Comparison of ENCODE assay signal across 16 cellular contexts in the genomic region with DNA sequence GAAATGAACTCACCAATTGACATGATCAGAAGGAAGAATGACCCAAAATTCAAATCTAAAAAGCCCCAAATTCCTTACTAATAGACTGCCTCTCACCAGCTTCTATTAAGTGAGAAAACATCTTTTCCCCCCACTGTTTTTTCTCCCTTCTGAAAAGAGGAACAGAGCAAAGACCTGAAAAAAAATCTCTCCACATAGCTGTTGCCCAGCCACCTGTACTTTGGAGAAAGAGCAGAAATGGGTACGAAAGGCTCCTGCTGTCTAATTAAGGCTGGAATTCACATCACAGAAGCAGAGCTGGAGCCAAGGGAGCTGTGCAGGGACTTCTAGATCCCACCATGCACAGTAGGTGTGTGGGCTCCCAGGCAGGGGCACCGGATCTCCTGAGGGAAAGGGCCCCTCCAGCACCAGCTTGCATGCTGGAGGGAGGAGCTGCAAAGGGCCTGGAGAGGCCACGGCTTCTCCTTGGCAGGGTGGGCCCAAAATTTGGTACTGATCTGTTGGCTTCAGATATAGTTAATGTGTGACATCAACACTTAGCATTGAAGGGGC.
A peak's percentile ranks its signal among the peaks of the same experiment; 100 is the strongest.
DNase-seq lines count a peak whose midpoint lies in the region; ATAC-seq lines count a peak whose summit lies in the region.
"Had no signal": no experiment of that assay in that cellular context is flagged by ENCODE, and none has a peak within 500 bp of the region (broad histone marks: within the 10 kb centered on the region; RNA-seq: fewer than 3 reads in every experiment).

No MANE protein-coding gene starts in this region.

- peaks cover 6 to 15% (median 10%) of the 10 kb centered on the region in 11 experiments for H3K9me3 ChIP-seq in BLaER1 treated with 17β-estradiol and CSF1 and Interleukin-3, amounts not matched to agents 10 nM and 100 nM (replicated peaks in 1 of 11)

- H3K9ac ChIP-seq in BLaER1 treated with 17β-estradiol and CSF1 and Interleukin-3, amounts not matched to agents 10 nM and 100 nM: peak overlapping the region in 2 of 11 experiments; percentile 34 to 35; a peak in 4 of 22 replicates
- H3K9ac ChIP-seq: KMS-11 had no signal

- H3K4me1 ChIP-seq in BLaER1 treated with 17β-estradiol and CSF1 and Interleukin-3, amounts not matched to agents 10 nM and 100 nM: peaks cover 44 to 62% (median 58%) of the 10 kb centered on the region in 10 experiments

- peaks cover 73% of the 10 kb centered on the region for H3K4me1 Mint-ChIP-seq in activated naive CD4-positive, alpha-beta T cell treated with anti-CD3 and anti-CD28 coated beads, Interleukin-2, amount 10 ng/mL, durations not matched to agents 7 days and 5 days

- H3K36me3 Mint-ChIP-seq in activated naive CD4-positive, alpha-beta T cell treated with anti-CD3 and anti-CD28 coated beads, Interleukin-2, amount 10 ng/mL, durations not matched to agents 7 days and 5 days: no peaks in the 10 kb centered on the region
- H3K36me3 Mint-ChIP-seq: immature natural killer cell had no signal

- H3K4me3 Mint-ChIP-seq in activated naive CD4-positive, alpha-beta T cell treated with anti-CD3 and anti-CD28 coated beads, Interleukin-2, amount 10 ng/mL, durations not matched to agents 7 days and 5 days: no peak overlapping the region
- H3K4me3 Mint-ChIP-seq: activated CD4-positive, alpha-beta T cell treated with anti-CD3 and anti-CD28 coated beads for 36 hours; immature natural killer cell had no signal

- H3K4me2 ChIP-seq in BLaER1 treated with 17β-estradiol and CSF1 and Interleukin-3, amounts not matched to agents 10 nM and 100 nM: peak overlapping the region; percentile 75 to 89 (median 82)
- H3K4me2 ChIP-seq: KMS-11 had no signal

- H3K9me3 Mint-ChIP-seq in activated naive CD4-positive, alpha-beta T cell treated with anti-CD3 and anti-CD28 coated beads, Interleukin-2, amount 10 ng/mL, durations not matched to agents 7 days and 5 days: peaks cover 4% of the 10 kb centered on the region
- H3K9me3 Mint-ChIP-seq: immature natural killer cell had no signal

- no peaks in the 10 kb centered on the region for H3K27me3 ChIP-seq in BLaER1 treated with 17β-estradiol and CSF1 and Interleukin-3, amounts not matched to agents 10 nM and 100 nM

- peaks cover 0 to under 1% (median 0%) of the 10 kb centered on the region in 11 experiments; a peak in 1 of 22 replicates for H3K36me3 ChIP-seq in BLaER1 treated with 17β-estradiol and CSF1 and Interleukin-3, amounts not matched to agents 10 nM and 100 nM

- CTCF ChIA-PET in activated naive CD4-positive, alpha-beta T cell treated with anti-CD3 and anti-CD28 coated beads, Interleukin-2, amount 10 ng/mL, durations not matched to agents 7 days and 5 days (lab: Charles Lee): interaction anchor here (0.7 to 1.4 kb wide), 5 partner anchors 21 to 79 kb away, joined by 3 to 8 read pairs (median 3); no protein-coding TSS in a partner anchor

- no peaks in the 10 kb centered on the region for H4K20me1 ChIP-seq in BLaER1 treated with 17β-estradiol and CSF1 and Interleukin-3, amounts not matched to agents 10 nM and 100 nM

- ATAC-seq in GM19452 (IDR thresholded peaks at IDR 0.05; ENCODE audit: unreplicated experiment): peak; percentile 14
- peak; percentile 7 for ATAC-seq in HG02970 (IDR thresholded peaks at IDR 0.05; ENCODE audit: low FRiP score, unreplicated experiment)
- ATAC-seq: activated CD4-positive, alpha-beta T cell treated with anti-CD3 and anti-CD28 coated beads for 36 hours had no signal

- H3K27ac Mint-ChIP-seq in activated naive CD4-positive, alpha-beta T cell treated with anti-CD3 and anti-CD28 coated beads, Interleukin-2, amount 10 ng/mL, durations not matched to agents 7 days and 5 days: no peak overlapping the region
- H3K27ac Mint-ChIP-seq: activated CD4-positive, alpha-beta T cell treated with anti-CD3 and anti-CD28 coated beads for 36 hours; immature natural killer cell had no signal

- H3K4me3 ChIP-seq in BLaER1 treated with 17β-estradiol and CSF1 and Interleukin-3, amounts not matched to agents 10 nM and 100 nM: no peak overlapping the region

- peak overlapping the region in 6 of 11 experiments; percentile 3 to 52 (median 24); a peak in 6 of 22 replicates for H3K27ac ChIP-seq in BLaER1 treated with 17β-estradiol and CSF1 and Interleukin-3, amounts not matched to agents 10 nM and 100 nM
- H3K27ac ChIP-seq: KMS-11 had no signal

- H3K27me3 Mint-ChIP-seq in activated naive CD4-positive, alpha-beta T cell treated with anti-CD3 and anti-CD28 coated beads, Interleukin-2, amount 10 ng/mL, durations not matched to agents 7 days and 5 days: peaks cover 3% of the 10 kb centered on the region

- peak; percentile 82 for DNase-seq in RPMI8226
- DNase-seq in stimulated activated CD4-positive, alpha-beta T cell treated with anti-CD3 and anti-CD28 coated beads, Interleukin-1b, Interleukin-23, amount 100 ng/mL, for 48 hours: no peak
- DNase-seq in NCI-H82 (lab: John Stamatoyannopoulos, UW): no peak
- no peak for DNase-seq in globus pallidus (ENCODE audit: low spot score)
- DNase-seq in activated naive CD4-positive, alpha-beta T cell treated with anti-CD3 and anti-CD28 coated beads, Interleukin-2, amount 10 ng/mL, durations not matched to agents 7 days and 5 days: no peak
- DNase-seq: DMS53; effector memory CD4-positive, alpha-beta T cell; immature natural killer cell; NCI-H1930; stimulated activated CD4-positive, alpha-beta T cell treated with anti-CD3 and anti-CD28 coated beads, Interleukin-4, amount 100 ng/mL, for 1 hour; stimulated activated naive CD8-positive, alpha-beta T cell treated with anti-CD3 and anti-CD28 coated beads, Interleukin-15, Interleukin-2, amounts not matched to agents 100 U/mL and 50 U/mL, for 24 hours had no signal
